In the genomic region with DNA sequence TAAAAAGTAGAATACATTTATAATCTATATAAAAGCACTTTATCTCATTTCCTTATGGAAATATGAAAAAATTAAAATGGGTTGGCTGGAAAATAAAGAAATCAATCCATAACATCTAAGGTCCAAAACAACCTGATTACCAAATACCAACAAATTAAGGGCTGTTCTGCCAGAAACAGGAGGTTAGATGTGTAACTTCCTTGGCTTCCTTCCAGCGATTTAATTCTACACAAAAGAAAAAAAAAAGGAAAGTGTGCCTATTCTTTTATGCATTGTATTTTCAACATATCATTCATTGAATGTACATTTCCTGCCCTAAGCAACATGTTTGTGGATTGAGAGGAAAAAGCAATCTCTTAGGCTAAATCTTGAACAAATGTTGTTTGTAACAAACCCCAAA, we compare ENCODE assay signal across 17 cellular contexts.
"Had no signal": no experiment of that assay in that cellular context is flagged by ENCODE, and none has a peak within 500 bp of the region (broad histone marks: within the 10 kb centered on the region; RNA-seq: fewer than 3 reads in every experiment).

No MANE protein-coding gene starts in this region.

- H3K27me3 ChIP-seq: ascending aorta, sigmoid colon had no signal

- DNase-seq: activated CD4-positive, alpha-beta T cell treated with anti-CD3 and anti-CD28 coated beads for 48 hours; activated naive CD4-positive, alpha-beta T cell treated with Interleukin-2 at 50 U/mL for 16 hours; activated naive CD8-positive, alpha-beta T cell treated with anti-CD3 and anti-CD28 coated beads, Interleukin-2, amount 50 U/mL, for 24 hours; caudate nucleus; effector memory CD4-positive, alpha-beta T cell; mesendoderm; occipital lobe; sigmoid colon; stimulated activated CD4-positive, alpha-beta T cell treated with anti-CD3 and anti-CD28 coated beads, Interleukin-2, amount 100 ng/mL, for 24 hours; stimulated activated naive B cell treated with anti-CD40 and anti-IgM and Interleukin-4, amounts not matched to agents 10 μg/mL and 1 μg/mL and 100 μg/mL, for 72 hours; substantia nigra; trophoblast cell had no signal

- H3K27ac ChIP-seq: ascending aorta, coronary artery, prostate gland, sigmoid colon had no signal

- H3K4me1 ChIP-seq: ascending aorta, prostate gland, sigmoid colon had no signal

- H3K9me3 ChIP-seq: ascending aorta, prostate gland, sigmoid colon had no signal

- H3K36me3 ChIP-seq: ascending aorta, prostate gland, sigmoid colon had no signal

- FAIRE-seq: islet of Langerhans had no signal

- H3K4me3 ChIP-seq: ascending aorta, coronary artery, prostate gland, sigmoid colon had no signal

- ATAC-seq: activated naive CD8-positive, alpha-beta T cell treated with anti-CD3 and anti-CD28 coated beads, Interleukin-2, amount 50 U/mL, for 24 hours; stimulated activated naive B cell treated with anti-CD40 and anti-IgM and Interleukin-4, amounts not matched to agents 10 μg/mL and 1 μg/mL and 100 μg/mL, for 72 hours; WTC11 had no signal
